ENCODE assay signal across 1 cellular context in the genomic region with DNA sequence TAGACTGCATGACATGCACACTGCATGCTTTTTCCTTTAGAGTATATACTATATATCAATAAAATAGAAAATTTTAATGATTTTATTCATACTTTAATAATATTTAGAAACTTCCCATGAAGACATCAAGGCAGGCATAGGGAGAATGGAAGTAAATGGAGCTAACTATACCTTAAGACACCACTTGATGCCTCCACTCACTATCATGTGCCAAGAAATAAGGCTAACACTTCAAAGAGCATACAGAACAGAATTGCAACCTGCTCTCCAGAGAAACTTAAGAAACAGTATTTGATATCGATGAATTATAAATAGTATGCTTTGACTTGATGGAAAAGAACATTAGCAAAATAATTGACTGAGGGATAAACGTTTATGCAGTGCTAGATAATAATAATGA.
TF ChIP-seq lines count a peak whose summit lies in the region.

No MANE protein-coding gene starts in this region.

TF ChIP-seq in GM12878, 131 proteins besides CTCF, POLR2A, EP300 and RAD21:
- TF ChIP-seq MAX (IDR thresholded peaks at IDR 0.05; ENCODE audit: low read depth, low read length) = no peak
- TF ChIP-seq ETV6 (conservative IDR thresholded peaks at IDR 0.05 in 1 of 2, IDR thresholded peaks at IDR 0.05 in 1 of 2; ENCODE audit: borderline replicate concordance in 1 of 2, low read depth in 1 of 2) = no peak
- TF ChIP-seq, protein P1, sequence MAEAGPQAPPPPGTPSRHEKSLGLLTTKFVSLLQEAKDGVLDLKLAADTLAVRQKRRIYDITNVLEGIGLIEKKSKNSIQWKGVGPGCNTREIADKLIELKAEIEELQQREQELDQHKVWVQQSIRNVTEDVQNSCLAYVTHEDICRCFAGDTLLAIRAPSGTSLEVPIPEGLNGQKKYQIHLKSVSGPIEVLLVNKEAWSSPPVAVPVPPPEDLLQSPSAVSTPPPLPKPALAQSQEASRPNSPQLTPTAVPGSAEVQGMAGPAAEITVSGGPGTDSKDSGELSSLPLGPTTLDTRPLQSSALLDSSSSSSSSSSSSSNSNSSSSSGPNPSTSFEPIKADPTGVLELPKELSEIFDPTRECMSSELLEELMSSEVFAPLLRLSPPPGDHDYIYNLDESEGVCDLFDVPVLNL (IDR thresholded peaks at IDR 0.05; ENCODE audit: low read depth, low read length) = no peak
- TF ChIP-seq ASH2L (IDR thresholded peaks at IDR 0.05; ENCODE audit: borderline replicate concordance, low read depth) = no peak
- no peak for TF ChIP-seq STAT1 (conservative IDR thresholded peaks at IDR 0.05)
- no peak for TF ChIP-seq CHD1 (IDR thresholded peaks at IDR 0.05; ENCODE audit: low read depth, low read length)
TF ChIP-seq in GM12878: peak in this region for 0.
